Comparison of ENCODE assay signal across 18 cellular contexts in genomic region chr19:36110487-36111199, GRCh38. TPM values are rescaled to one million over a fixed set of nuclear protein-coding genes. Genes with fewer than 3 reads are reported as not detected.
DNase-seq lines count a peak whose midpoint lies in the region; ATAC-seq and TF ChIP-seq lines count a peak whose summit lies in the region.
"Had no signal": no experiment of that assay in that cellular context is flagged by ENCODE, and none has a peak within 500 bp of the region (broad histone marks: within the 10 kb centered on the region; RNA-seq: fewer than 3 reads in every experiment).

TSS of gene OVOL3 (plus strand) at chr19:36111143. CDS start at chr19:36111203, 60 bp downstream.

- H3K4me1 Mint-ChIP-seq in CD8-positive, alpha-beta memory T cell, result peaks cover 19 to 28% (median 25%) of the 10 kb centered on the region in 3 donors
- H3K4me1 Mint-ChIP-seq in effector memory CD8-positive, alpha-beta T cell (ENCODE audit: low read depth in 2 of 2), result peaks cover 17 to 24% of the 10 kb centered on the region in 2 donors

- H3K27ac ChIP-seq in BLaER1, result no peak within 1 kb of the TSS
- no peak within 1 kb of the TSS for H3K27ac ChIP-seq in CD8-positive, alpha-beta memory T cell (ENCODE audit: low read depth, low read length)
- H3K27ac ChIP-seq: thyroid gland had no signal

- no peaks in the 10 kb centered on the region for H3K27me3 ChIP-seq in BLaER1
- H3K27me3 ChIP-seq in CD8-positive, alpha-beta memory T cell (ENCODE audit: insufficient read depth, low read length, poor library complexity, severe bottlenecking), result no peaks in the 10 kb centered on the region
- H3K27me3 ChIP-seq: thyroid gland had no signal

- ATAC-seq in effector memory CD8-positive, alpha-beta T cell (replicated peaks), result no peak

- H3K4me3 Mint-ChIP-seq in CD8-positive, alpha-beta memory T cell, result peak within 1 kb of the TSS in 4 of 7 donors; percentile 5 to 66 (median 42)
- H3K4me3 Mint-ChIP-seq in effector memory CD8-positive, alpha-beta T cell, result no peak within 1 kb of the TSS
- H3K4me3 Mint-ChIP-seq: mesothelial cell of epicardium had no signal

- CTCF ChIA-PET in CD8-positive, alpha-beta memory T cell (lab: Charles Lee), result no interaction called here

- H3K36me3 Mint-ChIP-seq in CD8-positive, alpha-beta memory T cell, result peaks cover 4 to 51% (median 5%) of the 10 kb centered on the region in 3 donors
- peaks cover 40% of the 10 kb centered on the region for H3K36me3 Mint-ChIP-seq in effector memory CD8-positive, alpha-beta T cell (ENCODE audit: insufficient read depth)

- DNase-seq in CD8-positive, alpha-beta memory T cell, result no peak
- peak; percentile 71 for DNase-seq in iPS-NIHi11 (ENCODE audit: low spot score)
- DNase-seq in NCI-H1694 treated with DMSO at 0.1 percent for 48 hours (lab: John Stamatoyannopoulos, UW), result no peak
- DNase-seq in effector memory CD8-positive, alpha-beta T cell, result no peak
- DNase-seq in activated naive CD4-positive, alpha-beta T cell (lab: John Stamatoyannopoulos, UW), result no peak
- DNase-seq: activated CD4-positive, alpha-beta T cell treated with anti-CD3 and anti-CD28 coated beads, Interleukin-2, amount 10 ng/mL, durations not matched to agents 24 days and 14 days; C1 segment of cervical spinal cord; hippocampal formation; NCI-H345; nucleus accumbens; stimulated activated CD4-positive, alpha-beta T cell treated with anti-CD3 and anti-CD28 coated beads, Interleukin-4, amount 100 ng/mL, for 1 hour; T1000; thyroid gland had no signal

- POLR2A ChIA-PET in CD8-positive, alpha-beta memory T cell (lab: Charles Lee), result no interaction called here

- H3K4me1 ChIP-seq in BLaER1, result peaks cover 14% of the 10 kb centered on the region
- H3K4me1 ChIP-seq in CD8-positive, alpha-beta memory T cell (ENCODE audit: insufficient read depth, low read length), result peaks cover 14% of the 10 kb centered on the region

- peaks cover 0 to 3% (median 0%) of the 10 kb centered on the region in 5 donors for H3K9me3 Mint-ChIP-seq in CD8-positive, alpha-beta memory T cell
- no peaks in the 10 kb centered on the region for H3K9me3 Mint-ChIP-seq in effector memory CD8-positive, alpha-beta T cell
- H3K9me3 Mint-ChIP-seq: activated CD4-positive, alpha-beta T cell treated with anti-CD3 and anti-CD28 coated beads, Interleukin-2, amount 10 ng/mL, durations not matched to agents 24 days and 14 days; mesothelial cell of epicardium had no signal

- no peak within 1 kb of the TSS for H3K4me3 ChIP-seq in BLaER1
- no peak within 1 kb of the TSS for H3K4me3 ChIP-seq in CD8-positive, alpha-beta memory T cell (ENCODE audit: low read length)
- H3K4me3 ChIP-seq: thyroid gland had no signal

- H3K4me2 ChIP-seq in BLaER1, result no peak within 1 kb of the TSS

- H3K27me3 Mint-ChIP-seq in CD8-positive, alpha-beta memory T cell, result peaks cover 0 to 5% of the 10 kb centered on the region in 2 donors
- no peaks in the 10 kb centered on the region for H3K27me3 Mint-ChIP-seq in effector memory CD8-positive, alpha-beta T cell

- H4K20me1 ChIP-seq in BLaER1, result peaks cover 10% of the 10 kb centered on the region

- H3K9me3 ChIP-seq in BLaER1, result no peaks in the 10 kb centered on the region
- H3K9me3 ChIP-seq in CD8-positive, alpha-beta memory T cell (ENCODE audit: low read length), result no peaks in the 10 kb centered on the region
- H3K9me3 ChIP-seq: thyroid gland had no signal

- TF ChIP-seq POLR2A in Raji (IDR thresholded peaks at IDR 0.05; ENCODE audit: insufficient read depth, low read depth, low read length), result 0 out of 2 replicates have a peak, but pooled peaks have one; percentile 14

- peaks cover 70% of the 10 kb centered on the region for H3K36me3 ChIP-seq in BLaER1
- H3K36me3 ChIP-seq in CD8-positive, alpha-beta memory T cell (ENCODE audit: insufficient read depth, low read length), result peaks cover 4% of the 10 kb centered on the region

- H3K9ac ChIP-seq in BLaER1, result peak within 1 kb of the TSS; percentile 4; the same call in 1 of the 2 replicates

- peak within 1 kb of the TSS in 2 of 8 donors; percentile 82 to 91 for H3K27ac Mint-ChIP-seq in CD8-positive, alpha-beta memory T cell
- peak within 1 kb of the TSS in 1 of 2 donors; percentile 44 for H3K27ac Mint-ChIP-seq in effector memory CD8-positive, alpha-beta T cell
- H3K27ac Mint-ChIP-seq: activated CD4-positive, alpha-beta T cell treated with anti-CD3 and anti-CD28 coated beads, Interleukin-2, amount 10 ng/mL, durations not matched to agents 24 days and 14 days; mesothelial cell of epicardium had no signal

RNA-seq across cellular contexts. Expression of gene OVOL3, which starts in this region (rescaled TPM):
- not detected for total RNA-seq in CD8-positive, alpha-beta memory T cell
- polyA plus RNA-seq in CD8-positive, alpha-beta memory T cell, result not detected
- total RNA-seq: activated CD4-positive, alpha-beta T cell treated with anti-CD3 and anti-CD28 coated beads, Interleukin-2, amount 10 ng/mL, durations not matched to agents 24 days and 14 days; cardiac septum; mesothelial cell of epicardium; thyroid gland had no signal
- polyA plus RNA-seq: adipose tissue had no signal

Comparison
In these comparisons a context has a peak if more than half of its experiments do, and no peak if none do; other contexts are left out.
1. H3K4me3 Mint-ChIP-seq: peak in CD8-positive, alpha-beta memory T cell (4 of 7); none in effector memory CD8-positive, alpha-beta T cell (0 of 2).